32 cellular contexts compared by ENCODE assay signal in genomic region chr1:208866351-208866750, GRCh38.
"Had no signal": no experiment of that assay in that cellular context is flagged by ENCODE, and none has a peak within 500 bp of the region (broad histone marks: within the 10 kb centered on the region; RNA-seq: fewer than 3 reads in every experiment).

No MANE protein-coding gene starts in this region.

- DNase-seq: activated CD4-positive, alpha-beta T cell treated with anti-CD3 and anti-CD28 coated beads, Interleukin-2, amount 10 ng/mL, durations not matched to agents 24 days and 14 days; activated CD4-positive, alpha-beta T cell treated with anti-CD3 and anti-CD28 coated beads, Interleukin-2, amount 50 U/mL, for 4 hours; activated CD8-positive, alpha-beta T cell treated with anti-CD3 and anti-CD28 coated beads for 36 hours; activated effector memory CD4-positive, alpha-beta T cell treated with anti-CD3 and anti-CD28 coated beads, Interleukin-2, amount 50 U/mL, for 16 hours; activated naive CD4-positive, alpha-beta T cell; activated naive CD4-positive, alpha-beta T cell treated with anti-CD3 and anti-CD28 coated beads, Interleukin-2, amount 50 U/mL, for 16 hours; activated naive CD8-positive, alpha-beta T cell treated with anti-CD3 and anti-CD28 coated beads for 36 hours; activated T-cell treated with anti-CD3 and anti-CD28 coated beads, Interleukin-2, amount 50 U/mL, for 1 hour; activated T-cell treated with anti-CD3 and anti-CD28 coated beads, Interleukin-2, amount 50 U/mL, for 72 hours; amniotic stem cell; aorta; brain microvascular endothelial cell; central memory CD4-positive, alpha-beta T cell; NCI-H1048; NCI-H1105 treated with DMSO at 0.1 percent for 48 hours; NCI-H1436; NCI-H1694; NCI-H1930; NCI-H2081 treated with DMSO at 0.1 percent for 48 hours; NCI-H345; NCI-H510A; NCI-H526 treated with DMSO at 0.1 percent for 48 hours; NCI-H82; PC-9; SIG-M5; SW 1271; T1000 had no signal

- H3K36me3 ChIP-seq: brain microvascular endothelial cell had no signal

- H3K4me3 ChIP-seq: PC-9 had no signal

- H3K27ac ChIP-seq: brain microvascular endothelial cell, PC-9, RWPE1 had no signal

- ATAC-seq: activated CD8-positive, alpha-beta T cell treated with anti-CD3 and anti-CD28 coated beads for 36 hours; activated T-cell treated with anti-CD3 and anti-CD28 coated beads, Interleukin-2, amount 50 U/mL, for 72 hours; activated T-helper 17 cell treated with anti-CD3 and anti-CD28 coated beads, Interleukin-2, amount 50 U/mL, for 72 hours; Right ventricle myocardium inferior had no signal

- H3K27me3 ChIP-seq: brain microvascular endothelial cell had no signal

- H2AFZ ChIP-seq: PC-9 had no signal

- H3K4me2 ChIP-seq: PC-9 had no signal

- FAIRE-seq: RCC 7860, TTC549 had no signal
